ENCODE assay signal across 1 cellular context in genomic region chr20:33007376-33008335, GRCh38.
TF ChIP-seq lines count a peak whose summit lies in the region.

Gene BPIFB2 (plus strand): TSS chr20:33007704. CDS start chr20:33008575, 871 bp downstream.

TF ChIP-seq in HepG2, 621 proteins besides CTCF, POLR2A, EP300 and RAD21 (continued from another document and continues in another):
- TF ChIP-seq ZNF362 (CRISPR knock-in tag; IDR thresholded peaks at IDR 0.05; ENCODE audit: borderline replicate concordance) (no peak; the same call in none of the 2 replicates), ZNF251 (CRISPR knock-in tag; IDR thresholded peaks at IDR 0.05) (peak; percentile 91), MTF2 (CRISPR knock-in tag; IDR thresholded peaks at IDR 0.05; ENCODE audit: borderline replicate concordance) (no peak), HIVEP1 (CRISPR knock-in tag; IDR thresholded peaks at IDR 0.05) (peak; percentile 50; the same call in 1 of the 2 replicates), MTERF4 (CRISPR knock-in tag; IDR thresholded peaks at IDR 0.05) (no peak), ZFP36L2 (CRISPR knock-in tag; IDR thresholded peaks at IDR 0.05) (no peak; the same call in 1 of the 2 replicates), ZNF558 (CRISPR knock-in tag; IDR thresholded peaks at IDR 0.05; ENCODE audit: borderline replicate concordance) (peak; percentile 65; the same call in 1 of the 2 replicates), MAX (IDR thresholded peaks at IDR 0.05) (peak; percentile 97), RNF2 (conservative IDR thresholded peaks at IDR 0.05; ENCODE audit: low read depth) (peak; percentile 56), TFE3 (CRISPR knock-in tag; IDR thresholded peaks at IDR 0.05) (no peak; the same call in 1 of the 2 replicates), ZKSCAN8 (CRISPR knock-in tag; IDR thresholded peaks at IDR 0.05; ENCODE audit: borderline replicate concordance) (peak; percentile 86), ZFAT (CRISPR knock-in tag; conservative IDR thresholded peaks at IDR 0.05) (no peak), ZNF138 (CRISPR knock-in tag; IDR thresholded peaks at IDR 0.05; ENCODE audit: low read depth) (peak; percentile 85), RXRA (CRISPR knock-in tag; IDR thresholded peaks at IDR 0.05) (peak; percentile 93), KDM6A (CRISPR knock-in tag; IDR thresholded peaks at IDR 0.05; ENCODE audit: low read depth) (peak; percentile 71), ZNF510 (CRISPR knock-in tag; IDR thresholded peaks at IDR 0.05; ENCODE audit: low read depth) (peak; percentile 95), HMG20A (CRISPR knock-in tag; IDR thresholded peaks at IDR 0.05; ENCODE audit: borderline replicate concordance) (peak; percentile 76), GZF1 (CRISPR knock-in tag; IDR thresholded peaks at IDR 0.05) (no peak), ZBED4 (CRISPR knock-in tag; IDR thresholded peaks at IDR 0.05; ENCODE audit: borderline replicate concordance) (peak; percentile 80), TARDBP (CRISPR knock-in tag; IDR thresholded peaks at IDR 0.05) (peak; percentile 95), NFATC3 (CRISPR knock-in tag; IDR thresholded peaks at IDR 0.05) (no peak), ZKSCAN5 (CRISPR knock-in tag; IDR thresholded peaks at IDR 0.05) (no peak; the same call in 1 of the 2 replicates), TP53 (CRISPR knock-in tag; conservative IDR thresholded peaks at IDR 0.05) (no peak; the same call in 1 of the 2 replicates), HOXA9 (CRISPR knock-in tag; IDR thresholded peaks at IDR 0.05; ENCODE audit: borderline replicate concordance) (no peak), GATAD2A (CRISPR knock-in tag; IDR thresholded peaks at IDR 0.05) (peak; percentile 93), ZNF274 (CRISPR knock-in tag; IDR thresholded peaks at IDR 0.05) (no peak; the same call in 1 of the 2 replicates), ARNTL (CRISPR knock-in tag; IDR thresholded peaks at IDR 0.05) (peak; percentile 89), RFX5 (IDR thresholded peaks at IDR 0.05; ENCODE audit: low read depth, low read length) (peak; percentile 85; the same call in 1 of the 2 replicates), ARNT (IDR thresholded peaks at IDR 0.05) (no peak), SRSF9 (IDR thresholded peaks at IDR 0.05; ENCODE audit: borderline replicate concordance, insufficient read depth, low read depth, low read length, poor library complexity, severe bottlenecking) (no peak)
- TF ChIP-seq, protein P1, sequence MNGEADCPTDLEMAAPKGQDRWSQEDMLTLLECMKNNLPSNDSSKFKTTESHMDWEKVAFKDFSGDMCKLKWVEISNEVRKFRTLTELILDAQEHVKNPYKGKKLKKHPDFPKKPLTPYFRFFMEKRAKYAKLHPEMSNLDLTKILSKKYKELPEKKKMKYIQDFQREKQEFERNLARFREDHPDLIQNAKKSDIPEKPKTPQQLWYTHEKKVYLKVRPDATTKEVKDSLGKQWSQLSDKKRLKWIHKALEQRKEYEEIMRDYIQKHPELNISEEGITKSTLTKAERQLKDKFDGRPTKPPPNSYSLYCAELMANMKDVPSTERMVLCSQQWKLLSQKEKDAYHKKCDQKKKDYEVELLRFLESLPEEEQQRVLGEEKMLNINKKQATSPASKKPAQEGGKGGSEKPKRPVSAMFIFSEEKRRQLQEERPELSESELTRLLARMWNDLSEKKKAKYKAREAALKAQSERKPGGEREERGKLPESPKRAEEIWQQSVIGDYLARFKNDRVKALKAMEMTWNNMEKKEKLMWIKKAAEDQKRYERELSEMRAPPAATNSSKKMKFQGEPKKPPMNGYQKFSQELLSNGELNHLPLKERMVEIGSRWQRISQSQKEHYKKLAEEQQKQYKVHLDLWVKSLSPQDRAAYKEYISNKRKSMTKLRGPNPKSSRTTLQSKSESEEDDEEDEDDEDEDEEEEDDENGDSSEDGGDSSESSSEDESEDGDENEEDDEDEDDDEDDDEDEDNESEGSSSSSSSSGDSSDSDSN (CRISPR knock-in tag; IDR thresholded peaks at IDR 0.05), result peak; percentile 95
- TF ChIP-seq, protein P2, sequence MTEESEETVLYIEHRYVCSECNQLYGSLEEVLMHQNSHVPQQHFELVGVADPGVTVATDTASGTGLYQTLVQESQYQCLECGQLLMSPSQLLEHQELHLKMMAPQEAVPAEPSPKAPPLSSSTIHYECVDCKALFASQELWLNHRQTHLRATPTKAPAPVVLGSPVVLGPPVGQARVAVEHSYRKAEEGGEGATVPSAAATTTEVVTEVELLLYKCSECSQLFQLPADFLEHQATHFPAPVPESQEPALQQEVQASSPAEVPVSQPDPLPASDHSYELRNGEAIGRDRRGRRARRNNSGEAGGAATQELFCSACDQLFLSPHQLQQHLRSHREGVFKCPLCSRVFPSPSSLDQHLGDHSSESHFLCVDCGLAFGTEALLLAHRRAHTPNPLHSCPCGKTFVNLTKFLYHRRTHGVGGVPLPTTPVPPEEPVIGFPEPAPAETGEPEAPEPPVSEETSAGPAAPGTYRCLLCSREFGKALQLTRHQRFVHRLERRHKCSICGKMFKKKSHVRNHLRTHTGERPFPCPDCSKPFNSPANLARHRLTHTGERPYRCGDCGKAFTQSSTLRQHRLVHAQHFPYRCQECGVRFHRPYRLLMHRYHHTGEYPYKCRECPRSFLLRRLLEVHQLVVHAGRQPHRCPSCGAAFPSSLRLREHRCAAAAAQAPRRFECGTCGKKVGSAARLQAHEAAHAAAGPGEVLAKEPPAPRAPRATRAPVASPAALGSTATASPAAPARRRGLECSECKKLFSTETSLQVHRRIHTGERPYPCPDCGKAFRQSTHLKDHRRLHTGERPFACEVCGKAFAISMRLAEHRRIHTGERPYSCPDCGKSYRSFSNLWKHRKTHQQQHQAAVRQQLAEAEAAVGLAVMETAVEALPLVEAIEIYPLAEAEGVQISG (CRISPR knock-in tag; IDR thresholded peaks at IDR 0.05), result peak; percentile 91
- TF ChIP-seq, protein P3, sequence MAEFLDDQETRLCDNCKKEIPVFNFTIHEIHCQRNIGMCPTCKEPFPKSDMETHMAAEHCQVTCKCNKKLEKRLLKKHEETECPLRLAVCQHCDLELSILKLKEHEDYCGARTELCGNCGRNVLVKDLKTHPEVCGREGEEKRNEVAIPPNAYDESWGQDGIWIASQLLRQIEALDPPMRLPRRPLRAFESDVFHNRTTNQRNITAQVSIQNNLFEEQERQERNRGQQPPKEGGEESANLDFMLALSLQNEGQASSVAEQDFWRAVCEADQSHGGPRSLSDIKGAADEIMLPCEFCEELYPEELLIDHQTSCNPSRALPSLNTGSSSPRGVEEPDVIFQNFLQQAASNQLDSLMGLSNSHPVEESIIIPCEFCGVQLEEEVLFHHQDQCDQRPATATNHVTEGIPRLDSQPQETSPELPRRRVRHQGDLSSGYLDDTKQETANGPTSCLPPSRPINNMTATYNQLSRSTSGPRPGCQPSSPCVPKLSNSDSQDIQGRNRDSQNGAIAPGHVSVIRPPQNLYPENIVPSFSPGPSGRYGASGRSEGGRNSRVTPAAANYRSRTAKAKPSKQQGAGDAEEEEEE (CRISPR knock-in tag; IDR thresholded peaks at IDR 0.05; ENCODE audit: borderline replicate concordance), result peak; percentile 63; the same call in 1 of the 2 replicates
- TF ChIP-seq, protein P4, sequence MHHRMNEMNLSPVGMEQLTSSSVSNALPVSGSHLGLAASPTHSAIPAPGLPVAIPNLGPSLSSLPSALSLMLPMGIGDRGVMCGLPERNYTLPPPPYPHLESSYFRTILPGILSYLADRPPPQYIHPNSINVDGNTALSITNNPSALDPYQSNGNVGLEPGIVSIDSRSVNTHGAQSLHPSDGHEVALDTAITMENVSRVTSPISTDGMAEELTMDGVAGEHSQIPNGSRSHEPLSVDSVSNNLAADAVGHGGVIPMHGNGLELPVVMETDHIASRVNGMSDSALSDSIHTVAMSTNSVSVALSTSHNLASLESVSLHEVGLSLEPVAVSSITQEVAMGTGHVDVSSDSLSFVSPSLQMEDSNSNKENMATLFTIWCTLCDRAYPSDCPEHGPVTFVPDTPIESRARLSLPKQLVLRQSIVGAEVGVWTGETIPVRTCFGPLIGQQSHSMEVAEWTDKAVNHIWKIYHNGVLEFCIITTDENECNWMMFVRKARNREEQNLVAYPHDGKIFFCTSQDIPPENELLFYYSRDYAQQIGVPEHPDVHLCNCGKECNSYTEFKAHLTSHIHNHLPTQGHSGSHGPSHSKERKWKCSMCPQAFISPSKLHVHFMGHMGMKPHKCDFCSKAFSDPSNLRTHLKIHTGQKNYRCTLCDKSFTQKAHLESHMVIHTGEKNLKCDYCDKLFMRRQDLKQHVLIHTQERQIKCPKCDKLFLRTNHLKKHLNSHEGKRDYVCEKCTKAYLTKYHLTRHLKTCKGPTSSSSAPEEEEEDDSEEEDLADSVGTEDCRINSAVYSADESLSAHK (CRISPR knock-in tag; IDR thresholded peaks at IDR 0.05; ENCODE audit: borderline replicate concordance), result no peak
- TF ChIP-seq, protein P5, sequence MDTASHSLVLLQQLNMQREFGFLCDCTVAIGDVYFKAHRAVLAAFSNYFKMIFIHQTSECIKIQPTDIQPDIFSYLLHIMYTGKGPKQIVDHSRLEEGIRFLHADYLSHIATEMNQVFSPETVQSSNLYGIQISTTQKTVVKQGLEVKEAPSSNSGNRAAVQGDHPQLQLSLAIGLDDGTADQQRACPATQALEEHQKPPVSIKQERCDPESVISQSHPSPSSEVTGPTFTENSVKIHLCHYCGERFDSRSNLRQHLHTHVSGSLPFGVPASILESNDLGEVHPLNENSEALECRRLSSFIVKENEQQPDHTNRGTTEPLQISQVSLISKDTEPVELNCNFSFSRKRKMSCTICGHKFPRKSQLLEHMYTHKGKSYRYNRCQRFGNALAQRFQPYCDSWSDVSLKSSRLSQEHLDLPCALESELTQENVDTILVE (CRISPR knock-in tag; IDR thresholded peaks at IDR 0.05), result no peak; the same call in none of the 2 replicates
